7 cellular contexts compared by ENCODE assay signal in genomic region chr12:33588082-33588712, GRCh38.
DNase-seq lines count a peak whose midpoint lies in the region; ATAC-seq and TF ChIP-seq lines count a peak whose summit lies in the region.

No MANE protein-coding gene starts in this region.

- H3K36me3 ChIP-seq in brain microvascular endothelial cell (replicated peaks) = no peaks in the 10 kb centered on the region
- H3K36me3 ChIP-seq in prostate gland = no peaks in the 10 kb centered on the region

- DNase-seq in HS-27A (ENCODE audit: low read depth) (peak; percentile 87), brain microvascular endothelial cell (peak; percentile 40), prostate gland (ENCODE audit: low spot score) (peak; percentile 7), midbrain (lab: John Stamatoyannopoulos, UW) (no peak)
- DNase-seq in activated T-cell treated with anti-CD3 and anti-CD28 coated beads, Interleukin-2, amount 50 U/mL, for 1 hour = no peak
- DNase-seq in effector CD8-positive, alpha-beta T cell (lab: John Stamatoyannopoulos, UW) = no peak

- 35% methylated on average over 3 of the region's 3 CpGs for WGBS in prostate gland

- H3K27me3 ChIP-seq in brain microvascular endothelial cell (replicated peaks) = no peaks in the 10 kb centered on the region
- no peaks in the 10 kb centered on the region for H3K27me3 ChIP-seq in prostate gland (replicated peaks; ENCODE audit: insufficient read depth)

- H3K4me3 ChIP-seq in brain microvascular endothelial cell (ENCODE audit: low read depth, low read length) = no peak overlapping the region
- H3K4me3 ChIP-seq in prostate gland = no peak overlapping the region

- H3K27ac ChIP-seq in brain microvascular endothelial cell (peak overlapping the region; percentile 61), prostate gland (no peak overlapping the region)

- peak; percentile 95 for ATAC-seq in GM21423 (IDR thresholded peaks at IDR 0.05; ENCODE audit: unreplicated experiment)

- TF ChIP-seq CTCF in brain microvascular endothelial cell (IDR thresholded peaks at IDR 0.05; ENCODE audit: low read depth, low read length, missing control alignments) = no peak
- TF ChIP-seq CTCF in prostate gland (IDR thresholded peaks at IDR 0.05) = no peak

- H3K4me1 ChIP-seq in prostate gland (replicated peaks) = no peaks in the 10 kb centered on the region

- no peaks in the 10 kb centered on the region for H3K9me3 ChIP-seq in prostate gland

- in situ Hi-C loops in brain microvascular endothelial cell (cut with HindIII; ENCODE audit: low pct_ligation_motif_present, low sequenced_read_pairs) = no loop called here

- intact Hi-C loops in prostate gland (cut with DNase I) = no loop called here

- TF ChIP-seq POLR2A in prostate gland (IDR thresholded peaks at IDR 0.05) = no peak

Comparison
In these comparisons a context has a peak if more than half of its experiments do, and no peak if none do; other contexts are left out.
1. DNase-seq: peak in HS-27A (single experiment), brain microvascular endothelial cell (single experiment) and prostate gland (single experiment); none in activated T-cell treated with anti-CD3 and anti-CD28 coated beads, Interleukin-2, amount 50 U/mL, for 1 hour (single experiment), effector CD8-positive, alpha-beta T cell (single experiment) and midbrain (single experiment).